10 cellular contexts compared by ENCODE assay signal in the genomic region with DNA sequence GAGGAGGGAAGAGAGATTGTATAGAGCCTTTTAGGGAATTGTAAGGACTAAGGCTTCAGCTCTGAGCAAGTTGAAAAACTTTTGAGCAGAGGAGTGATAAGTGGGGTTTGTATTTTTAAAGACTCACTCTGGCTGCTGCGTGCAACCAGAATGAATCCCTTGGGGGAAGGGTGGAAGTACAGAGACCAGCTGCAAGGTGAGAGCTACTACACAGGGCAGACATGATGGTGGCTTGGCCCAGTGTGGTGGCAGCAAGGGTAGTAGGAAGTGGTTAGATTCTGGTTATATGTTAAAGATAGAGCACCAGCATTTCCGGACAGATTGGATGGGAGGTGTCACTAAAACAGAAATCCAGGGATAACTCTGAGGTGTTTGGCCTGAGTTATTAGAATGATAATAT. TPM values are rescaled to one million over a fixed set of nuclear protein-coding genes. Genes with fewer than 3 reads are reported as not detected.
DNase-seq lines count a peak whose midpoint lies in the region; ATAC-seq, FAIRE-seq and TF ChIP-seq lines count a peak whose summit lies in the region.
"Had no signal": no experiment of that assay in that cellular context is flagged by ENCODE, and none has a peak within 500 bp of the region (broad histone marks: within the 10 kb centered on the region; RNA-seq: fewer than 3 reads in every experiment).

No MANE protein-coding gene starts in this region.

- no peaks in the 10 kb centered on the region for H3K9me3 Mint-ChIP-seq in type B pancreatic cell
- H3K9me3 Mint-ChIP-seq: T-helper 2 cell treated with Interferon-gamma antibody and Interleukin-4, amounts not matched to agents 5 μg/mL and 100 μg/mL, for 36 hours had no signal

- POLR2A ChIA-PET in HepG2 (lab: Yijun Ruan, JAX), result interaction anchor here (1.1 to 1.4 kb wide), 3 partner anchors 12 to 70 kb away, joined by 4 to 5 read pairs (median 4); no protein-coding TSS in a partner anchor

- TF ChIP-seq EP300 in HepG2 (IDR thresholded peaks at IDR 0.05; ENCODE audit: low read depth in 2 of 2, low read length in 2 of 2) (no peak), HepG2 (CRISPR knock-in tag; IDR thresholded peaks at IDR 0.05; ENCODE audit: borderline replicate concordance) (no peak)

- H3K79me2 ChIP-seq in HepG2 (ENCODE audit: insufficient read depth, low read length), result no peaks in the 10 kb centered on the region

- H3K9me3 ChIP-seq in HepG2 (ENCODE audit: low read length), result no peaks in the 10 kb centered on the region
- no peaks in the 10 kb centered on the region for H3K9me3 ChIP-seq in right lobe of liver
- H3K9me3 ChIP-seq in T-helper 17 cell (ENCODE audit: control insufficient read depth, low read length, poor library complexity, severe bottlenecking), result no peaks in the 10 kb centered on the region
- H3K9me3 ChIP-seq in thyroid gland, result no peaks in the 10 kb centered on the region

- H3K27me3 ChIP-seq in HepG2 (ENCODE audit: control insufficient read depth in 1 of 2, insufficient read depth in 2 of 2, low read length in 2 of 2) (no peaks in the 10 kb centered on the region), right lobe of liver (no peaks in the 10 kb centered on the region), thyroid gland (no peaks in the 10 kb centered on the region)

- TF ChIP-seq POLR2A in HepG2 (IDR thresholded peaks at IDR 0.05; ENCODE audit: insufficient read depth in 1 of 2, low read depth in 2 of 2, low read length in 2 of 2) (no peak), right lobe of liver (IDR thresholded peaks at IDR 0.05) (no peak), thyroid gland (IDR thresholded peaks at IDR 0.05) (no peak)

- H3K36me3 Mint-ChIP-seq in T-helper 17 cell (ENCODE audit: low read depth), result no peaks in the 10 kb centered on the region
- H3K36me3 Mint-ChIP-seq in type B pancreatic cell, result no peaks in the 10 kb centered on the region

- intact Hi-C loops in HepG2 (cut with micrococcal nuclease; ENCODE audit: unreplicated experiment) (loop anchor here (5.0 kb wide), 1 partner anchor 268 kb away; no protein-coding TSS in a partner anchor), right lobe of liver (cut with DNase I) (no loop called here), thyroid gland (cut with DNase I) (no loop called here)

- no peak overlapping the region for H3K9ac ChIP-seq in HepG2 (ENCODE audit: insufficient read depth, low read depth, low read length)

- H4K20me1 ChIP-seq in HepG2 (ENCODE audit: insufficient read depth, low read length), result no peaks in the 10 kb centered on the region

- no peak for TF ChIP-seq RAD21 in HepG2 (CRISPR knock-in tag; IDR thresholded peaks at IDR 0.05)

- in situ Hi-C loops in HepG2 (cut with HindIII; ENCODE audit: extremely low pct_ligation_motif_present, low pct_unique_long_range_greater_than_20kb), result loop anchor here (5.0 kb wide), 1 partner anchor 268 kb away; no protein-coding TSS in a partner anchor

- H2AFZ ChIP-seq in HepG2 (ENCODE audit: low read length), result peak overlapping the region; percentile 18

- CTCF ChIA-PET in HepG2 (lab: Yijun Ruan, JAX; ENCODE audit: low intra/inter-chr PET ratio, low total read pairs), result no interaction called here

- peak overlapping the region; percentile 93 for H3K27ac ChIP-seq in HepG2 (ENCODE audit: extremely low read length, insufficient read depth, low read length)
- H3K27ac ChIP-seq in right lobe of liver, result no peak overlapping the region
- no peak overlapping the region for H3K27ac ChIP-seq in thyroid gland

- no peaks in the 10 kb centered on the region for H3K36me3 ChIP-seq in HepG2 (replicated peaks in 1 of 2; ENCODE audit: control insufficient read depth in 1 of 2, insufficient read depth in 2 of 2, low read length in 2 of 2)
- H3K36me3 ChIP-seq in right lobe of liver, result no peaks in the 10 kb centered on the region
- no peaks in the 10 kb centered on the region for H3K36me3 ChIP-seq in thyroid gland

- H3K4me1 Mint-ChIP-seq in T-helper 17 cell (peaks cover 2% of the 10 kb centered on the region), type B pancreatic cell (ENCODE audit: unreplicated experiment) (peaks cover 22% of the 10 kb centered on the region)

- DNase-seq in HepG2 (ENCODE audit: low spot score), result no peak
- no peak for DNase-seq in right lobe of liver
- no peak for DNase-seq in T-helper 17 cell
- DNase-seq in type B pancreatic cell (ENCODE audit: extremely low spot score, unreplicated experiment), result no peak
- no peak for DNase-seq in D341Med (ENCODE audit: low spot score)
- no peak for DNase-seq in thyroid gland
- DNase-seq in activated T-cell treated with anti-CD3 and anti-CD28 coated beads, Interleukin-2, amount 50 U/mL, for 1 hour, result no peak
- DNase-seq: stimulated activated CD4-positive, alpha-beta T cell treated with anti-CD3 and anti-CD28 coated beads, Interleukin-4, amount 100 ng/mL, for 24 hours had no signal

- H3K4me2 ChIP-seq in HepG2 (ENCODE audit: low read depth, low read length), result 0 out of 2 replicates have a peak overlapping the region, but pooled peaks have one; percentile 9

- WGBS in HepG2 (ENCODE audit: low lambda C conversion rate), result 87% methylated on average over 2 of the region's 2 CpGs
- 59% methylated on average over 2 of the region's 2 CpGs for WGBS in right lobe of liver (ENCODE audit: insufficient coverage, low coverage, low lambda C conversion rate, missing lambda C conversion rate)
- 61 to 64% methylated on average over 2 of the region's 2 CpGs for WGBS in thyroid gland, 2 donors

- no peak overlapping the region for H3K27ac Mint-ChIP-seq in T-helper 17 cell
- peak overlapping the region; percentile 2 for H3K27ac Mint-ChIP-seq in type B pancreatic cell
- H3K27ac Mint-ChIP-seq: T-helper 2 cell treated with Interferon-gamma antibody and Interleukin-4, amounts not matched to agents 5 μg/mL and 100 μg/mL, for 36 hours had no signal

- peaks cover 93% of the 10 kb centered on the region for H3K4me1 ChIP-seq in HepG2 (ENCODE audit: insufficient read depth, low read length)
- peaks cover 0 to 7% (median 0%) of the 10 kb centered on the region in 4 donors for H3K4me1 ChIP-seq in right lobe of liver
- peaks cover 0 to 14% of the 10 kb centered on the region in 2 donors for H3K4me1 ChIP-seq in thyroid gland

- TF ChIP-seq CTCF in HepG2 (CRISPR knock-in tag; IDR thresholded peaks at IDR 0.05) (no peak), right lobe of liver (IDR thresholded peaks at IDR 0.05) (no peak), type B pancreatic cell (conservative IDR thresholded peaks at IDR 0.05) (no peak), thyroid gland (IDR thresholded peaks at IDR 0.05) (no peak)

- FAIRE-seq in HepG2 (lab: Jason Lieb, UNC), result no peak

- peaks cover 5% of the 10 kb centered on the region for H3K27me3 Mint-ChIP-seq in T-helper 17 cell
- H3K27me3 Mint-ChIP-seq in type B pancreatic cell, result no peaks in the 10 kb centered on the region

- H3K4me3 ChIP-seq in HepG2 (replicated peaks in 1 of 3; ENCODE audit: insufficient read depth in 1 of 3, low read depth in 2 of 3, low read length in 3 of 3) (no peak overlapping the region), right lobe of liver (no peak overlapping the region), thyroid gland (replicated peaks in 1 of 3) (no peak overlapping the region)

- no TSS peak for BruUV-seq in HepG2 (replicated peaks; lab: Mats Ljungman, UMichigan)

- ATAC-seq in HepG2 (no peak), right lobe of liver (no peak), HG03066 (IDR thresholded peaks at IDR 0.05; ENCODE audit: low read depth, unreplicated experiment) (peak; percentile 88), T-helper 17 cell (peak; percentile 36)

- no peak overlapping the region for H3K4me3 Mint-ChIP-seq in T-helper 17 cell
- H3K4me3 Mint-ChIP-seq in type B pancreatic cell, result no peak overlapping the region
- H3K4me3 Mint-ChIP-seq: T-helper 2 cell treated with Interferon-gamma antibody and Interleukin-4, amounts not matched to agents 5 μg/mL and 100 μg/mL, for 36 hours had no signal

TF ChIP-seq in HepG2, 621 proteins besides CTCF, POLR2A, EP300 and RAD21 (continues in another document):
- 0 out of 2 replicates have a peak, but pooled peaks have one; percentile 6 for TF ChIP-seq SAP130 (CRISPR knock-in tag; IDR thresholded peaks at IDR 0.05; ENCODE audit: low read depth)
- no peak for TF ChIP-seq IKZF4 (CRISPR knock-in tag; IDR thresholded peaks at IDR 0.05; ENCODE audit: borderline replicate concordance, low read depth, not compliant biosample characterization)
- no peak for TF ChIP-seq MXD4 (CRISPR knock-in tag; IDR thresholded peaks at IDR 0.05)

RNA-seq across cellular contexts. Expression of gene SESTD1, which starts 10.1 kb away (rescaled TPM):
- total RNA-seq in HepG2 (2016; rRNA removed; fragmentation: Illumina TruSeq; extraction: Trizol) (74.4 and 105 TPM in 2 replicates), right lobe of liver (10 to 100 TPM in 3 of 6 experiments, 1 to 10 TPM in 3; 5.8 to 27.9 (median 12.8) TPM), T-helper 17 cell (10 to 100 TPM; 16.1 to 16.3 TPM), type B pancreatic cell (ENCODE audit: low replicate concordance) (43.4 and 75.9 TPM in 2 replicates), thyroid gland (10 to 100 TPM in 3 of 4 donors, 1 to 10 TPM in 1; 9.7 to 28.1 (median 21.3) TPM)
- total RNA-seq in HepG2 (2016; cell fraction: cytosol; rRNA removed; fragmentation: Illumina TruSeq; extraction: Trizol; ENCODE audit: low read depth), result 58.3 and 66.2 TPM in 2 replicates
- total RNA-seq in HepG2 (2016; cell fraction: insoluble cytoplasmic fraction; rRNA removed; fragmentation: Illumina TruSeq; extraction: Trizol), result 71.8 and 93.5 TPM in 2 replicates
- total RNA-seq in HepG2 (2016; cell fraction: membrane; rRNA removed; fragmentation: Illumina TruSeq; extraction: Trizol), result 84.1 and 90.5 TPM in 2 replicates
- 67.8 and 69.5 TPM in 2 replicates for total RNA-seq in HepG2 (2016; cell fraction: nucleus; rRNA removed; fragmentation: Illumina TruSeq; extraction: Trizol)
- polyA plus RNA-seq in HepG2 (2011; rRNA removed), result 69.3 and 101 TPM in 2 replicates
- polyA plus RNA-seq in HepG2 (2011; cell fraction: cytosol; rRNA removed), result 44.4 and 49.6 TPM in 2 replicates
- polyA plus RNA-seq in HepG2 (2011; cell fraction: nucleus; rRNA removed), result 48.2 and 49.5 TPM in 2 replicates
- polyA plus RNA-seq in HepG2 (2012), result 109 and 119 TPM in 2 replicates
- 25.4 and 25.6 TPM in 2 replicates for polyA plus RNA-seq in HepG2 (2016; cell fraction: cytosol; fragmentation: Illumina TruSeq; extraction: Trizol; ENCODE audit: low read depth)
- 82.9 and 87.2 TPM in 2 replicates for polyA plus RNA-seq in HepG2 (2016; cell fraction: insoluble cytoplasmic fraction; fragmentation: Illumina TruSeq; extraction: Trizol; ENCODE audit: low read depth)
- polyA plus RNA-seq in HepG2 (2016; cell fraction: membrane; fragmentation: Illumina TruSeq; extraction: Trizol; ENCODE audit: low read depth), result 48.8 and 51.0 TPM in 2 replicates
- 66.2 and 71.0 TPM in 2 replicates for polyA plus RNA-seq in HepG2 (2016; cell fraction: nucleus; fragmentation: Illumina TruSeq; extraction: Trizol; ENCODE audit: insufficient read depth, low read depth)
- 13.2 and 38.6 TPM in 2 replicates for polyA minus RNA-seq in HepG2 (2011; rRNA and poly(A)+ RNA removed; ENCODE audit: low replicate concordance)
- 71.8 and 102 TPM in 2 replicates for polyA minus RNA-seq in HepG2 (2011; cell fraction: cytosol; rRNA and poly(A)+ RNA removed)
- 247 and 269 TPM in 2 replicates for polyA minus RNA-seq in HepG2 (2011; cell fraction: nucleus; rRNA and poly(A)+ RNA removed)

Comparison
In these comparisons a context has a peak if more than half of its experiments do, and no peak if none do; other contexts are left out.
1. ATAC-seq: peak in HG03066 (single experiment) and T-helper 17 cell (single experiment); none in HepG2 (single experiment) and right lobe of liver (0 of 4).